In the genomic region with DNA sequence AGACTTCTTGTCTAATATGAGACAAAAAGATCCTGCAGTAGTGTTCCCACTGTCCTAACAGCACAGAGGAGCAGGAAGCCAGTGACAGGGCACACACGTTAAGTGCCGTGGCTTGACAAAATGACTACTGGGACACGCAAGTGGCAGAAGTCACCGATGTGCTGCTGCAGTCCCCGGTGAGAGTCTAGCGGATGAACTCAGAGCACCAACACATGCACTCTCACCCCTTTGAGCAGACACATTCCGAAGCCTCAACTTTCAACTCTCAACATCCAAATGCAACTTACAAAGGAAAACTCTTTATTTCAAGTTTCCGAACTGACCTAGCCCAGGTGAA, we compare ENCODE assay signal across 8 cellular contexts. TPM values are rescaled to one million over a fixed set of nuclear protein-coding genes. Genes with fewer than 3 reads are reported as not detected.
DNase-seq lines count a peak whose midpoint lies in the region; ATAC-seq, FAIRE-seq and TF ChIP-seq lines count a peak whose summit lies in the region.

No MANE protein-coding gene starts in this region.

- CTCF ChIA-PET in AG04449 (lab: Yijun Ruan, JAX) = interaction anchor here (1.0 to 2.1 kb wide), 7 partner anchors 17 to 75 kb away, joined by 3 to 14 read pairs (median 4); no protein-coding TSS in a partner anchor

- POLR2A ChIA-PET in AG04449 (lab: Yijun Ruan, JAX) = no interaction called here

- peaks cover 0 to 5% (median 0%) of the 10 kb centered on the region in 5 experiments for H3K9me3 Mint-ChIP-seq in brain
- no peaks in the 10 kb centered on the region for H3K9me3 Mint-ChIP-seq in stimulated activated naive CD8-positive, alpha-beta T cell treated with anti-CD3 and anti-CD28 coated beads, Interleukin-15, amount 100 ng/mL, for 72 hours

- H3K27me3 Mint-ChIP-seq in brain = peaks cover 22% of the 10 kb centered on the region
- peaks cover 63% of the 10 kb centered on the region for H3K27me3 Mint-ChIP-seq in stimulated activated naive CD8-positive, alpha-beta T cell treated with anti-CD3 and anti-CD28 coated beads, Interleukin-15, amount 100 ng/mL, for 72 hours

- no peak for TF ChIP-seq CTCF in AG04449 (IDR thresholded peaks at IDR 0.05; ENCODE audit: insufficient read depth, low read length, missing control alignments)
- no peak for TF ChIP-seq CTCF in brain (conservative IDR thresholded peaks at IDR 0.05)
- no peak for TF ChIP-seq CTCF in kidney (IDR thresholded peaks at IDR 0.05; ENCODE audit: borderline replicate concordance, extremely low read depth, insufficient read depth)

- peak overlapping the region; percentile 2 to 97 (median 95) for H3K27ac Mint-ChIP-seq in brain
- H3K27ac Mint-ChIP-seq in stimulated activated naive CD8-positive, alpha-beta T cell treated with anti-CD3 and anti-CD28 coated beads, Interleukin-15, amount 100 ng/mL, for 72 hours = no peak overlapping the region

- H3K9ac ChIP-seq in kidney (ENCODE audit: low read length in 2 of 2) = peak overlapping the region; percentile 62 to 91

- peaks cover 56% of the 10 kb centered on the region for H3K4me1 Mint-ChIP-seq in brain
- peaks cover 17% of the 10 kb centered on the region for H3K4me1 Mint-ChIP-seq in stimulated activated naive CD8-positive, alpha-beta T cell treated with anti-CD3 and anti-CD28 coated beads, Interleukin-15, amount 100 ng/mL, for 72 hours

- FAIRE-seq in kidney (lab: Jason Lieb, UNC) = no peak

- peak overlapping the region; percentile 8 to 79 for H3K27ac ChIP-seq in kidney (ENCODE audit: low read depth in 2 of 2, low read length in 2 of 2)

- H3K4me3 Mint-ChIP-seq in brain = peak overlapping the region; percentile 84 to 97 (median 89)
- H3K4me3 Mint-ChIP-seq in stimulated activated naive CD8-positive, alpha-beta T cell treated with anti-CD3 and anti-CD28 coated beads, Interleukin-15, amount 100 ng/mL, for 72 hours = peak overlapping the region; percentile 80 to 87

- H3K4me3 ChIP-seq in AG04449 (ENCODE audit: low read depth, low read length) (peak overlapping the region; percentile 80), kidney (ENCODE audit: low read length in 2 of 2) (peak overlapping the region; percentile 74 to 84)

- H3K36me3 Mint-ChIP-seq in brain = peaks cover 26% of the 10 kb centered on the region

- no peaks in the 10 kb centered on the region for H3K9me3 ChIP-seq in kidney (ENCODE audit: control insufficient read depth in 1 of 2, low read length in 2 of 2)

- no peak for DNase-seq in AG04449 (ENCODE audit: low read depth, low spot score)
- no peak for DNase-seq in kidney
- DNase-seq in stimulated activated naive CD8-positive, alpha-beta T cell treated with anti-CD3 and anti-CD28 coated beads, Interleukin-15, amount 100 ng/mL, for 72 hours = peak in 1 of 2 donors; percentile 15
- DNase-seq in cerebellar cortex (ENCODE audit: low spot score) = no peak

- ATAC-seq in HG03442 (IDR thresholded peaks at IDR 0.05; ENCODE audit: unreplicated experiment) (peak; percentile 26), GM21825 (IDR thresholded peaks at IDR 0.05; ENCODE audit: unreplicated experiment) (no peak), GM21447 (IDR thresholded peaks at IDR 0.05; ENCODE audit: unreplicated experiment) (no peak)
- ATAC-seq in stimulated activated naive CD8-positive, alpha-beta T cell treated with anti-CD3 and anti-CD28 coated beads, Interleukin-15, amount 100 ng/mL, for 72 hours = peak; percentile 63

- intact Hi-C loops in kidney (cut with DNase I) = no loop called here

- no peaks in the 10 kb centered on the region for H3K36me3 ChIP-seq in kidney (ENCODE audit: control insufficient read depth in 1 of 2, insufficient read depth in 2 of 2, low read length in 2 of 2)

- peaks cover 0 to 6% of the 10 kb centered on the region in 2 donors for H3K4me1 ChIP-seq in kidney (ENCODE audit: control insufficient read depth in 1 of 2, insufficient read depth in 1 of 2, low read depth in 1 of 2, low read length in 2 of 2)

RNA-seq across cellular contexts. Expression of a gene that starts 0.9 kb away (rescaled TPM):
- polyA plus RNA-seq in brain (ENCODE audit: insufficient read depth, low read depth, low replicate concordance) (7.0 TPM), kidney (ENCODE audit: insufficient read depth, low read depth, low replicate concordance) (5.6 TPM)
- 20.7 TPM for total RNA-seq in kidney

Comparison
In these comparisons a context has a peak if more than half of its experiments do, and no peak if none do; other contexts are left out.
1. ATAC-seq: peak in HG03442 (single experiment) and stimulated activated naive CD8-positive, alpha-beta T cell treated with anti-CD3 and anti-CD28 coated beads, Interleukin-15, amount 100 ng/mL, for 72 hours (single experiment); none in GM21825 (single experiment) and GM21447 (single experiment).
2. H3K27ac Mint-ChIP-seq: peak in brain (5 of 5); none in stimulated activated naive CD8-positive, alpha-beta T cell treated with anti-CD3 and anti-CD28 coated beads, Interleukin-15, amount 100 ng/mL, for 72 hours (0 of 2).